ENCODE assay signal across 8 cellular contexts in genomic region chr9:66900490-66901131, GRCh38. TPM values are rescaled to one million over a fixed set of nuclear protein-coding genes. Genes with fewer than 3 reads are reported as not detected.
DNase-seq lines count a peak whose midpoint lies in the region; ATAC-seq, FAIRE-seq and TF ChIP-seq lines count a peak whose summit lies in the region.
"Not testable (repeated sequence)": the region's sequence is repeated elsewhere in the genome, so short reads cannot be mapped to it uniquely, and the experiment has no call there.

Gene ZNF658 (plus strand): TSS chr9:66900725. CDS start chr9:66903562, 2,837 bp downstream.

- peak within 1 kb of the TSS; percentile 58 for H3K4me3 ChIP-seq in A549
- H3K4me3 ChIP-seq in esophagus squamous epithelium: peak within 1 kb of the TSS; percentile 51 to 70 (median 60)
- H3K4me3 ChIP-seq in mesodermal cell (ENCODE audit: extremely low read depth, insufficient read depth, low read length, poor library complexity, severe bottlenecking): peak within 1 kb of the TSS; percentile 38

- H3K9me3 ChIP-seq in A549; esophagus squamous epithelium; mesodermal cell (ENCODE audit: control insufficient read depth, low read length): not testable (repeated sequence)

- DNase-seq in A549 (ENCODE audit: low read depth in 1 of 2, low spot score in 1 of 2) (peak in 1 of 2 experiments; percentile 93), RPMI7951 (ENCODE audit: low read depth) (peak; percentile 82)
- DNase-seq in activated T-helper 2 cell treated with anti-CD3 and anti-CD28 coated beads, Interferon-gamma antibody, Interleukin-2, Interleukin-4, amounts not matched to agents 10 μg/mL and 5 μg/mL and 100 μg/mL, durations not matched to agents 14 hours and 24 hours and 36 hours (ENCODE audit: low spot score): peak; percentile 65
- not testable (repeated sequence) for DNase-seq in esophagus squamous epithelium (lab: John Stamatoyannopoulos, UW)
- peak in 3 of 4 experiments; percentile 36 to 55 (median 52) for DNase-seq in stimulated activated CD4-positive, alpha-beta T cell treated with anti-CD3 and anti-CD28 coated beads, Interleukin-1b, Interleukin-23, amount 100 ng/mL, for 24 hours (ENCODE audit: low read depth in 4 of 4, low spot score in 1 of 4)

- CTCF ChIA-PET in A549 (lab: Yijun Ruan, JAX): not testable (repeated sequence)

- ATAC-seq in A549: peak; percentile 99
- ATAC-seq in HG03064 (IDR thresholded peaks at IDR 0.05; ENCODE audit: low read depth, unreplicated experiment): peak; percentile 96

- POLR2A ChIA-PET in A549 (lab: Yijun Ruan, JAX): not testable (repeated sequence)

- H3K4me3 Mint-ChIP-seq in activated T-helper 2 cell treated with anti-CD3 and anti-CD28 coated beads, Interferon-gamma antibody, Interleukin-2, Interleukin-4, amounts not matched to agents 10 μg/mL and 5 μg/mL and 100 μg/mL, durations not matched to agents 14 hours and 24 hours and 36 hours (ENCODE audit: low read depth): peak within 1 kb of the TSS; percentile 93

- H3K27me3 Mint-ChIP-seq in activated T-helper 2 cell treated with anti-CD3 and anti-CD28 coated beads, Interferon-gamma antibody, Interleukin-2, Interleukin-4, amounts not matched to agents 10 μg/mL and 5 μg/mL and 100 μg/mL, durations not matched to agents 14 hours and 24 hours and 36 hours (ENCODE audit: low read depth): not testable (repeated sequence)

- not testable (repeated sequence) for TF ChIP-seq RAD21 in A549 (conservative IDR thresholded peaks at IDR 0.05 in 1 of 2, IDR thresholded peaks at IDR 0.05 in 1 of 2)

- intact Hi-C loops in activated T-helper 2 cell treated with anti-CD3 and anti-CD28 coated beads, Interferon-gamma antibody, Interleukin-2, Interleukin-4, amounts not matched to agents 10 μg/mL and 5 μg/mL and 100 μg/mL, durations not matched to agents 14 hours and 24 hours and 36 hours (cut with micrococcal nuclease); esophagus squamous epithelium (cut with DNase I): not testable (repeated sequence)

- peak within 1 kb of the TSS; percentile 66 for H3K4me2 ChIP-seq in A549

- WGBS in A549 (ENCODE audit: missing lambda C conversion rate): 2% methylated on average over 27 of the region's 46 CpGs
- WGBS in esophagus squamous epithelium, 2 donors: 0% methylated on average over 2 to 7 of the region's 46 CpGs
- WGBS in mesodermal cell (ENCODE audit: insufficient coverage in 2 of 2), 2 experiments: 0% methylated on average over 6 to 7 of the region's 46 CpGs

- not testable (repeated sequence) for H3K9me3 Mint-ChIP-seq in activated T-helper 2 cell treated with anti-CD3 and anti-CD28 coated beads, Interferon-gamma antibody, Interleukin-2, Interleukin-4, amounts not matched to agents 10 μg/mL and 5 μg/mL and 100 μg/mL, durations not matched to agents 14 hours and 24 hours and 36 hours

- H3K4me1 ChIP-seq in A549; esophagus squamous epithelium; mesodermal cell (ENCODE audit: control insufficient read depth, insufficient read depth, low read length, poor library complexity, severe bottlenecking): not testable (repeated sequence)

- peak; percentile 26; the same call in 1 of the 2 replicates for TF ChIP-seq POLR2A in A549 (IDR thresholded peaks at IDR 0.05; ENCODE audit: low read length)
- TF ChIP-seq POLR2A in GM19099 (IDR thresholded peaks at IDR 0.05; ENCODE audit: extremely low read depth, insufficient read length, low read depth): peak; percentile 32
- peak in 1 of 4 donors; percentile 40 for TF ChIP-seq POLR2A in esophagus squamous epithelium (IDR thresholded peaks at IDR 0.05)

- not testable (repeated sequence) for FAIRE-seq in A549 (lab: Jason Lieb, UNC)

- H3K27ac ChIP-seq in A549: peak within 1 kb of the TSS; percentile 72 to 86
- H3K27ac ChIP-seq in esophagus squamous epithelium: peak within 1 kb of the TSS; percentile 75 to 87 (median 80)
- H3K27ac ChIP-seq in mesodermal cell (ENCODE audit: low read depth, low read length, severe bottlenecking): not testable (repeated sequence)

- not testable (repeated sequence) for H3K36me3 Mint-ChIP-seq in activated T-helper 2 cell treated with anti-CD3 and anti-CD28 coated beads, Interferon-gamma antibody, Interleukin-2, Interleukin-4, amounts not matched to agents 10 μg/mL and 5 μg/mL and 100 μg/mL, durations not matched to agents 14 hours and 24 hours and 36 hours (ENCODE audit: low read depth)

- H3K4me1 Mint-ChIP-seq in activated T-helper 2 cell treated with anti-CD3 and anti-CD28 coated beads, Interferon-gamma antibody, Interleukin-2, Interleukin-4, amounts not matched to agents 10 μg/mL and 5 μg/mL and 100 μg/mL, durations not matched to agents 14 hours and 24 hours and 36 hours (ENCODE audit: low read depth): not testable (repeated sequence)

- H3K27me3 ChIP-seq in esophagus squamous epithelium: not testable (repeated sequence)

- not testable (repeated sequence) for H3K36me3 ChIP-seq in esophagus squamous epithelium; mesodermal cell (ENCODE audit: control insufficient read depth, insufficient read depth, low read length)

- H3K27ac Mint-ChIP-seq in activated T-helper 2 cell treated with anti-CD3 and anti-CD28 coated beads, Interferon-gamma antibody, Interleukin-2, Interleukin-4, amounts not matched to agents 10 μg/mL and 5 μg/mL and 100 μg/mL, durations not matched to agents 14 hours and 24 hours and 36 hours: peak within 1 kb of the TSS; percentile 62

- not testable (repeated sequence) for TF ChIP-seq CTCF in A549 (IDR thresholded peaks at IDR 0.05); esophagus squamous epithelium (IDR thresholded peaks at IDR 0.05)

- TF ChIP-seq EP300 in A549 (IDR thresholded peaks at IDR 0.05): not testable (repeated sequence)

TF ChIP-seq in A549, 52 proteins besides CTCF, POLR2A, EP300 and RAD21:
- peak; percentile 53 for TF ChIP-seq MAX (IDR thresholded peaks at IDR 0.05)

RNA-seq across cellular contexts. Expression of gene ZNF658, which starts in this region (rescaled TPM):
- polyA plus RNA-seq in A549 (2011; rRNA removed) (3.5 and 3.8 TPM in 2 replicates), A549 (2017; fragmentation: RNase III; extraction: RNeasy Plus Mini Kit Qiagen cat#74134 plus additional on column Dnase treatment) (2.6 to 2.8 TPM (median 2.7 TPM) in 3 replicates)
- 0.40 and 0.41 TPM in 2 replicates for polyA plus RNA-seq in A549 (2012; cell fraction: cytosol; rRNA removed)
- polyA plus RNA-seq in A549 (2012; cell fraction: nucleus; rRNA removed): 0.43 and 0.45 TPM in 2 replicates
- polyA minus RNA-seq in A549 (2011; rRNA and poly(A)+ RNA removed): 2.7 and 3.6 TPM in 2 replicates
- 2.1 and 2.4 TPM in 2 replicates for total RNA-seq in RPMI7951 (2014; rRNA removed; shearing (Covaris generic))
- total RNA-seq in activated T-helper 2 cell treated with anti-CD3 and anti-CD28 coated beads, Interferon-gamma antibody, Interleukin-2, Interleukin-4, amounts not matched to agents 10 μg/mL and 5 μg/mL and 100 μg/mL, durations not matched to agents 14 hours and 24 hours and 36 hours: 1.0 and 1.7 TPM in 2 replicates
- total RNA-seq in esophagus squamous epithelium: 1 to 10 TPM; 1.8 to 6.9 (median 3.8) TPM
- 3.7 TPM for polyA plus RNA-seq in mesodermal cell (2013, experiment 1 of 2)
- 2.7 TPM for polyA plus RNA-seq in mesodermal cell (2013, experiment 2 of 2)
